Comparison of ENCODE assay signal across 9 cellular contexts in genomic region chr15:34341922-34342736, GRCh38. TPM values are rescaled to one million over a fixed set of nuclear protein-coding genes. Genes with fewer than 3 reads are reported as not detected.
DNase-seq lines count a peak whose midpoint lies in the region; ATAC-seq, FAIRE-seq and TF ChIP-seq lines count a peak whose summit lies in the region.
"Had no signal": no experiment of that assay in that cellular context is flagged by ENCODE, and none has a peak within 500 bp of the region (broad histone marks: within the 10 kb centered on the region; RNA-seq: fewer than 3 reads in every experiment).

No MANE protein-coding gene starts in this region.

- H3K4me1 ChIP-seq in keratinocyte (ENCODE audit: control insufficient read depth, extremely low read depth, insufficient read depth, low read length): peaks cover 9% of the 10 kb centered on the region
- peaks cover 32% of the 10 kb centered on the region for H3K4me1 ChIP-seq in suprapubic skin

- no peak for FAIRE-seq in keratinocyte (lab: Jason Lieb, UNC)

- H3K27ac ChIP-seq in keratinocyte (ENCODE audit: control insufficient read depth, insufficient read depth, low read length) (peak overlapping the region; percentile 99), suprapubic skin (peak overlapping the region; percentile 90)

- peak; percentile 78 for DNase-seq in activated CD4-positive, alpha-beta T cell treated with anti-CD3 and anti-CD28 coated beads, Interleukin-2, amount 10 ng/mL, durations not matched to agents 24 days and 14 days
- DNase-seq in activated CD4-positive, alpha-beta T cell treated with anti-CD3 and anti-CD28 coated beads, Interleukin-2, amount 50 U/mL, for 48 hours: no peak
- DNase-seq in keratinocyte (ENCODE audit: low read depth, low spot score) (no peak), suprapubic skin (ENCODE audit: low spot score in 2 of 2) (no peak)
- no peak for DNase-seq in activated CD4-positive, alpha-beta T cell treated with anti-CD3 and anti-CD28 coated beads, Interleukin-2, amount 50 U/mL, for 4 hours

- H3K36me3 Mint-ChIP-seq in activated CD4-positive, alpha-beta T cell treated with anti-CD3 and anti-CD28 coated beads, Interleukin-2, amount 10 ng/mL, durations not matched to agents 24 days and 14 days (ENCODE audit: low read depth): peaks cover 31% of the 10 kb centered on the region

- H3K79me2 ChIP-seq in keratinocyte (ENCODE audit: control insufficient read depth, insufficient read depth, low read length): peaks cover 25% of the 10 kb centered on the region

- ATAC-seq in HG03565 (IDR thresholded peaks at IDR 0.05; ENCODE audit: unreplicated experiment): no peak
- ATAC-seq in HG03045 (IDR thresholded peaks at IDR 0.05; ENCODE audit: unreplicated experiment): no peak

- H3K27ac Mint-ChIP-seq in activated CD4-positive, alpha-beta T cell treated with anti-CD3 and anti-CD28 coated beads, Interleukin-2, amount 10 ng/mL, durations not matched to agents 24 days and 14 days: peak overlapping the region; percentile 64

- no peaks in the 10 kb centered on the region for H4K20me1 ChIP-seq in keratinocyte (ENCODE audit: control insufficient read depth, extremely low read depth, insufficient read depth, low read length)

- intact Hi-C loops in activated CD4-positive, alpha-beta T cell treated with anti-CD3 and anti-CD28 coated beads, Interleukin-2, amount 10 ng/mL, durations not matched to agents 24 days and 14 days (cut with micrococcal nuclease): no loop called here

- H3K9me3 ChIP-seq in keratinocyte (ENCODE audit: control insufficient read depth, low read depth, low read length): no peaks in the 10 kb centered on the region
- no peaks in the 10 kb centered on the region for H3K9me3 ChIP-seq in suprapubic skin

- H3K9ac ChIP-seq in keratinocyte (ENCODE audit: control insufficient read depth, extremely low read depth, insufficient read depth, low read length): peak overlapping the region; percentile 99

- H3K36me3 ChIP-seq in keratinocyte (ENCODE audit: control insufficient read depth in 2 of 2, extremely low read depth in 1 of 2, insufficient read depth in 2 of 2, low read length in 2 of 2) (peaks cover 5 to 7% of the 10 kb centered on the region in 2 experiments), suprapubic skin (peaks cover 18% of the 10 kb centered on the region)

- dilution Hi-C loops in keratinocyte (cut with MboI; ENCODE audit: extremely low pct_ligation_motif_present, low sequenced_read_pairs): no loop called here

- no peak for TF ChIP-seq CTCF in WI38 (IDR thresholded peaks at IDR 0.05; ENCODE audit: low read depth, low read length)
- no peak for TF ChIP-seq CTCF in keratinocyte (optimal IDR thresholded peaks at IDR 0.05 in 1 of 3, IDR thresholded peaks at IDR 0.05 in 1 of 3, conservative IDR thresholded peaks at IDR 0.05 in 1 of 3; ENCODE audit: extremely low read depth in 1 of 3, insufficient read depth in 2 of 3, low read length in 3 of 3)
- no peak for TF ChIP-seq CTCF in suprapubic skin (IDR thresholded peaks at IDR 0.05)

- H3K4me3 ChIP-seq in WI38 (ENCODE audit: low read depth, low read length): peak overlapping the region; percentile 91
- peak overlapping the region; percentile 71 to 100 (median 99) for H3K4me3 ChIP-seq in keratinocyte (ENCODE audit: control insufficient read depth in 2 of 3, extremely low read depth in 1 of 3, insufficient read depth in 2 of 3, low read depth in 1 of 3, low read length in 3 of 3)
- H3K4me3 ChIP-seq in suprapubic skin: peak overlapping the region; percentile 72

- peaks cover 4% of the 10 kb centered on the region for H3K9me3 Mint-ChIP-seq in activated CD4-positive, alpha-beta T cell treated with anti-CD3 and anti-CD28 coated beads, Interleukin-2, amount 10 ng/mL, durations not matched to agents 24 days and 14 days

- H3K27me3 Mint-ChIP-seq in activated CD4-positive, alpha-beta T cell treated with anti-CD3 and anti-CD28 coated beads, Interleukin-2, amount 10 ng/mL, durations not matched to agents 24 days and 14 days: no peaks in the 10 kb centered on the region

- H3K27me3 ChIP-seq in keratinocyte (ENCODE audit: control insufficient read depth, extremely low read depth, insufficient read depth, low read length) (no peaks in the 10 kb centered on the region), suprapubic skin (no peaks in the 10 kb centered on the region)

- no peak overlapping the region for H2AFZ ChIP-seq in keratinocyte (ENCODE audit: control insufficient read depth, low read length)

- no peak for TF ChIP-seq EP300 in suprapubic skin (IDR thresholded peaks at IDR 0.05)

- H3K9me1 ChIP-seq in keratinocyte (ENCODE audit: control insufficient read depth, extremely low read depth, insufficient read depth, low read length): peaks cover 2% of the 10 kb centered on the region

- H3K4me3 Mint-ChIP-seq in activated CD4-positive, alpha-beta T cell treated with anti-CD3 and anti-CD28 coated beads, Interleukin-2, amount 10 ng/mL, durations not matched to agents 24 days and 14 days: no peak overlapping the region

- WGBS in suprapubic skin: 56% methylated on average over 36 of the region's 36 CpGs

- TF ChIP-seq POLR2A in suprapubic skin (IDR thresholded peaks at IDR 0.05): no peak

- peak overlapping the region; percentile 68 for H3K4me2 ChIP-seq in keratinocyte (ENCODE audit: control insufficient read depth, extremely low read depth, insufficient read depth, low read depth, low read length)

- H3K4me1 Mint-ChIP-seq in activated CD4-positive, alpha-beta T cell treated with anti-CD3 and anti-CD28 coated beads, Interleukin-2, amount 10 ng/mL, durations not matched to agents 24 days and 14 days: peaks cover 17% of the 10 kb centered on the region

RNA-seq across cellular contexts. Expression of gene NOP10, which starts 0.8 kb away (rescaled TPM):
- 238 and 250 TPM in 2 replicates for total RNA-seq in activated CD4-positive, alpha-beta T cell treated with anti-CD3 and anti-CD28 coated beads, Interleukin-2, amount 10 ng/mL, durations not matched to agents 24 days and 14 days
- polyA plus RNA-seq in keratinocyte: 492 to 969 TPM (median 663 TPM) in 3 replicates
- polyA plus RNA-seq in keratinocyte (2011; ENCODE audit: low read depth): 49.5 TPM
- polyA plus RNA-seq in keratinocyte (2011; cell fraction: cytosol; rRNA removed): 779 and 1,057 TPM in 2 replicates
- polyA plus RNA-seq in keratinocyte (2011; cell fraction: nucleus; rRNA removed): 352 and 411 TPM in 2 replicates
- 450 and 453 TPM in 2 replicates for polyA plus RNA-seq in keratinocyte (2012; ENCODE audit: low replicate concordance)
- 239 to 355 TPM (median 293 TPM) in 3 replicates for polyA minus RNA-seq in keratinocyte
- polyA minus RNA-seq in keratinocyte (2011; cell fraction: cytosol; rRNA and poly(A)+ RNA removed): 184 TPM
- 45.8 and 53.9 TPM in 2 replicates for polyA minus RNA-seq in keratinocyte (2011; cell fraction: nucleus; rRNA and poly(A)+ RNA removed)
- 100 to 1,000 TPM in 3 of 4 donors, 10 to 100 TPM in 1; 88.9 to 196 (median 133) TPM for total RNA-seq in suprapubic skin

RNA-seq across cellular contexts. Expression of gene NUTM1, which starts 1.0 kb away (rescaled TPM):
- total RNA-seq in activated CD4-positive, alpha-beta T cell treated with anti-CD3 and anti-CD28 coated beads, Interleukin-2, amount 10 ng/mL, durations not matched to agents 24 days and 14 days: not detected in 2 replicates
- polyA plus RNA-seq in keratinocyte: not detected in 3 replicates
- not detected for polyA plus RNA-seq in keratinocyte (2011; ENCODE audit: low read depth)
- polyA plus RNA-seq in keratinocyte (2011; cell fraction: cytosol; rRNA removed): not detected in 2 replicates
- polyA plus RNA-seq in keratinocyte (2011; cell fraction: nucleus; rRNA removed): not detected in 2 replicates
- not detected in 2 replicates for polyA plus RNA-seq in keratinocyte (2012; ENCODE audit: low replicate concordance)
- polyA minus RNA-seq in keratinocyte: not detected in 3 replicates
- not detected for polyA minus RNA-seq in keratinocyte (2011; cell fraction: cytosol; rRNA and poly(A)+ RNA removed)
- polyA minus RNA-seq in keratinocyte (2011; cell fraction: nucleus; rRNA and poly(A)+ RNA removed): not detected in 2 replicates
- under 1 TPM in 1 of 4 donors, not detected in 3; 0.10 TPM for total RNA-seq in suprapubic skin
- total RNA-seq: G401 had no signal

RNA-seq across cellular contexts. Expression of gene SLC12A6, which starts 4.5 kb away (rescaled TPM):
- 18.4 and 19.4 TPM in 2 replicates for total RNA-seq in activated CD4-positive, alpha-beta T cell treated with anti-CD3 and anti-CD28 coated beads, Interleukin-2, amount 10 ng/mL, durations not matched to agents 24 days and 14 days
- polyA plus RNA-seq in keratinocyte: 12.7 to 31.7 TPM (median 24.3 TPM) in 3 replicates
- polyA plus RNA-seq in keratinocyte (2011; ENCODE audit: low read depth): 13.4 TPM
- polyA plus RNA-seq in keratinocyte (2011; cell fraction: cytosol; rRNA removed): 6.2 and 8.9 TPM in 2 replicates
- polyA plus RNA-seq in keratinocyte (2011; cell fraction: nucleus; rRNA removed): 54.9 and 60.8 TPM in 2 replicates
- polyA plus RNA-seq in keratinocyte (2012; ENCODE audit: low replicate concordance): 7.7 and 10.5 TPM in 2 replicates
- 24.3 to 93.1 TPM (median 74.0 TPM) in 3 replicates for polyA minus RNA-seq in keratinocyte
- 13.8 TPM for polyA minus RNA-seq in keratinocyte (2011; cell fraction: cytosol; rRNA and poly(A)+ RNA removed)
- polyA minus RNA-seq in keratinocyte (2011; cell fraction: nucleus; rRNA and poly(A)+ RNA removed): 75.1 and 124 TPM in 2 replicates
- total RNA-seq in suprapubic skin: 10 to 100 TPM; 18.3 to 78.9 (median 35.9) TPM

RNA-seq across cellular contexts. Expression of gene LPCAT4, which starts 24.9 kb away (rescaled TPM):
- 63.9 and 67.3 TPM in 2 replicates for total RNA-seq in activated CD4-positive, alpha-beta T cell treated with anti-CD3 and anti-CD28 coated beads, Interleukin-2, amount 10 ng/mL, durations not matched to agents 24 days and 14 days
- 43.3 to 61.3 TPM (median 53.6 TPM) in 3 replicates for polyA plus RNA-seq in keratinocyte
- polyA plus RNA-seq in keratinocyte (2011; ENCODE audit: low read depth): 14.8 TPM
- polyA plus RNA-seq in keratinocyte (2011; cell fraction: cytosol; rRNA removed): 28.7 and 40.6 TPM in 2 replicates
- 166 and 200 TPM in 2 replicates for polyA plus RNA-seq in keratinocyte (2011; cell fraction: nucleus; rRNA removed)
- polyA plus RNA-seq in keratinocyte (2012; ENCODE audit: low replicate concordance): 29.2 and 35.2 TPM in 2 replicates
- polyA minus RNA-seq in keratinocyte: 45.4 to 55.4 TPM (median 45.6 TPM) in 3 replicates
- polyA minus RNA-seq in keratinocyte (2011; cell fraction: cytosol; rRNA and poly(A)+ RNA removed): 34.0 TPM
- polyA minus RNA-seq in keratinocyte (2011; cell fraction: nucleus; rRNA and poly(A)+ RNA removed): 22.7 and 41.8 TPM in 2 replicates
- total RNA-seq in suprapubic skin: 100 to 1,000 TPM in 1 of 4 donors, 10 to 100 TPM in 3; 23.6 to 105 (median 35.9) TPM
